9 cellular contexts compared by ENCODE assay signal in the genomic region with DNA sequence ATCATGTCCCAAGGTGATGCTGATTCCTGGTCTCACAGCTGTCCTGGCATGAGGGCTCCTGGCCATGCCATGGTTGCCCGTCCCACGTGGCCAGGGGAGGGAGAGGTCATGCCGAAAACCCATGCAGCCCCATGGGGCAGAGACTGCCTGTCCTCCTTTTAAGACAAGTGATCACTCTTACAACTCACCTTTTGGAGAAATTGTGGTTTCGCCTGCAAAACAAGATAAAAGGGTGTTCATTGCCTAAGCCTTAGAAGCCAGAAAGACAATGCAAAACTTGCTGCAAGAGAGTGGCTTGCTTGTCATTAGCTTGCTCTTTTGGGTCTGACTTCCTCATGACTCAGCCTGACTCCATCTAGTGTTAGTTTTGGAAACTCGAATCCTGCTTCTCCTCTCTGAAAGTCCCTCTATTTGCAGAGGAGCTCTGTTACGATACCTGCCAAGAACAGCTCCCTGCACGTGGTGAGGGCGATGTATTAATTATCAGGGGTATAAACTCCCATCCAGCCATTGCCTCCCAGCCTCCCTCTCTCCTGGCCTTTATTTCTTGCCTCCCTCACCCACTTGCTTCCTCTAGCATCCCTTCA. TPM values are rescaled to one million over a fixed set of nuclear protein-coding genes. Genes with fewer than 3 reads are reported as not detected.
DNase-seq lines count a peak whose midpoint lies in the region; ATAC-seq and TF ChIP-seq lines count a peak whose summit lies in the region.
"Had no signal": no experiment of that assay in that cellular context is flagged by ENCODE, and none has a peak within 500 bp of the region (broad histone marks: within the 10 kb centered on the region; RNA-seq: fewer than 3 reads in every experiment).

No MANE protein-coding gene starts in this region.

- H3K4me3 ChIP-seq in brain microvascular endothelial cell (ENCODE audit: low read depth, low read length), result no peak overlapping the region

- TF ChIP-seq CTCF in LNCAP (IDR thresholded peaks at IDR 0.05) (peak; percentile 65), brain microvascular endothelial cell (IDR thresholded peaks at IDR 0.05; ENCODE audit: low read depth, low read length, missing control alignments) (peak; percentile 66)

- H3K27me3 ChIP-seq in brain microvascular endothelial cell (replicated peaks), result no peaks in the 10 kb centered on the region

- ATAC-seq in left lobe of liver, result peak; percentile 85

- no peak overlapping the region for H3K27ac ChIP-seq in brain microvascular endothelial cell

- no peaks in the 10 kb centered on the region for H3K36me3 ChIP-seq in brain microvascular endothelial cell (replicated peaks)

- in situ Hi-C loops in brain microvascular endothelial cell (cut with HindIII; ENCODE audit: low pct_ligation_motif_present, low sequenced_read_pairs), result no loop called here

- DNase-seq in AML-193 (lab: John Stamatoyannopoulos, UW) (peak; percentile 22 to 38), brain microvascular endothelial cell (peak; percentile 55), left lobe of liver (ENCODE audit: low spot score) (no peak), HuH-7.5 (ENCODE audit: low spot score) (no peak), KG1 (lab: John Stamatoyannopoulos, UW) (no peak), NCI-H2107 treated with DMSO at 0.1 percent for 48 hours (lab: John Stamatoyannopoulos, UW; ENCODE audit: unreplicated experiment) (no peak)
- no peak for DNase-seq in stimulated activated CD4-positive, alpha-beta T cell treated with anti-CD3 and anti-CD28 coated beads, Interleukin-12 subunit alpha, Interleukin-12 subunit beta, amount 100 ng/mL, for 4 hours
- DNase-seq: activated B cell treated with CpG ODN at 0.5 μM for 24 hours had no signal

RNA-seq across cellular contexts. Expression of gene TMEM273, which starts 26.7 kb away (rescaled TPM):
- total RNA-seq in left lobe of liver, result 1.9 TPM

RNA-seq across cellular contexts. Expression of gene FAM170B, which starts 27.7 kb away (rescaled TPM):
- total RNA-seq in left lobe of liver, result not detected
- total RNA-seq: activated B cell treated with CpG ODN at 0.5 μM for 24 hours had no signal

RNA-seq across cellular contexts. Expression of gene VSTM4, which starts 46.2 kb away (rescaled TPM):
- 2.7 TPM for total RNA-seq in left lobe of liver
- total RNA-seq: activated B cell treated with CpG ODN at 0.5 μM for 24 hours had no signal

Comparison
In these comparisons a context has a peak if more than half of its experiments do, and no peak if none do; other contexts are left out.
1. DNase-seq: peak in AML-193 (2 of 2) and brain microvascular endothelial cell (single experiment); none in left lobe of liver (single experiment), HuH-7.5 (single experiment), KG1 (single experiment), stimulated activated CD4-positive, alpha-beta T cell treated with anti-CD3 and anti-CD28 coated beads, Interleukin-12 subunit alpha, Interleukin-12 subunit beta, amount 100 ng/mL, for 4 hours (single experiment) and NCI-H2107 treated with DMSO at 0.1 percent for 48 hours (single experiment).